In genomic region chr9:134066923-134067851, GRCh38 we compare ENCODE assay signal across 8 cellular contexts. TPM values are rescaled to one million over a fixed set of nuclear protein-coding genes. Genes with fewer than 3 reads are reported as not detected.
A peak's percentile ranks its signal among the peaks of the same experiment; 100 is the strongest.
DNase-seq lines count a peak whose midpoint lies in the region; ATAC-seq and TF ChIP-seq lines count a peak whose summit lies in the region.

No MANE protein-coding gene starts in this region.

- H3K27ac ChIP-seq in prostate gland, result peak overlapping the region; percentile 75 to 79

- H3K9me3 ChIP-seq in prostate gland, result no peaks in the 10 kb centered on the region

- ATAC-seq in GM18517 (IDR thresholded peaks at IDR 0.05; ENCODE audit: unreplicated experiment), result no peak

- intact Hi-C loops in head of caudate nucleus (cut with DNase I) (loop anchor here (5.0 kb wide), 2 partner anchors 40 to 70 kb away; partner anchors contain the start of genes BRD3OS and WDR5), prostate gland (cut with DNase I) (loop anchor here (5.0 to 10.0 kb wide), 3 partner anchors 40 to 368 kb away; partner anchors contain the start of gene BRD3OS)

- under 1% methylated on average over 120 of the region's 125 CpGs for WGBS in prostate gland

- H3K36me3 ChIP-seq in prostate gland, result no peaks in the 10 kb centered on the region

- H3K4me3 ChIP-seq in HFF-Myc (replicated peaks; ENCODE audit: low read depth, low read length), result peak overlapping the region; percentile 84
- peak overlapping the region; percentile 66 to 93 for H3K4me3 ChIP-seq in prostate gland

- no peak for TF ChIP-seq POLR2A in prostate gland (IDR thresholded peaks at IDR 0.05)

- H3K27me3 ChIP-seq in prostate gland (replicated peaks; ENCODE audit: insufficient read depth), result no peaks in the 10 kb centered on the region

- H3K4me1 ChIP-seq in prostate gland (replicated peaks), result peaks cover 15% of the 10 kb centered on the region

- TF ChIP-seq CTCF in HFF-Myc (IDR thresholded peaks at IDR 0.05; ENCODE audit: low read depth, low read length, missing control alignments), result no peak
- TF ChIP-seq CTCF in prostate gland (IDR thresholded peaks at IDR 0.05), result no peak

- DNase-seq in DMS79 treated with DMSO at 0.1 percent for 48 hours (lab: John Stamatoyannopoulos, UW) (peak; percentile 17), DMS79 (lab: John Stamatoyannopoulos, UW) (no peak), HFF-Myc (ENCODE audit: extremely low read depth, low read depth) (no peak), NOMO-1 treated with DMSO at 0.1 percent for 48 hours (lab: John Stamatoyannopoulos, UW; ENCODE audit: unreplicated experiment) (peak; percentile 26), head of caudate nucleus (peak in 29 of 42 donors; percentile 16 to 72 (median 49)), prostate gland (ENCODE audit: low spot score) (no peak)
- peak; percentile 52 for DNase-seq in activated naive CD4-positive, alpha-beta T cell treated with Interleukin-2 at 50 U/mL for 16 hours

RNA-seq across cellular contexts. Expression of gene BRD3, which starts 0.6 kb away (rescaled TPM):
- 10 to 100 TPM; 31.8 to 44.3 TPM for total RNA-seq in prostate gland

RNA-seq across cellular contexts. Expression of gene BRD3OS, which starts 41.9 kb away (rescaled TPM):
- 10 to 100 TPM; 16.2 to 30.1 TPM for total RNA-seq in prostate gland

Comparison
In these comparisons a context has a peak if more than half of its experiments do, and no peak if none do; other contexts are left out.
1. DNase-seq: peak in DMS79 treated with DMSO at 0.1 percent for 48 hours (single experiment), NOMO-1 treated with DMSO at 0.1 percent for 48 hours (single experiment), activated naive CD4-positive, alpha-beta T cell treated with Interleukin-2 at 50 U/mL for 16 hours (single experiment) and head of caudate nucleus (29 of 42); none in DMS79 (single experiment), HFF-Myc (single experiment) and prostate gland (single experiment).